In the genomic region with DNA sequence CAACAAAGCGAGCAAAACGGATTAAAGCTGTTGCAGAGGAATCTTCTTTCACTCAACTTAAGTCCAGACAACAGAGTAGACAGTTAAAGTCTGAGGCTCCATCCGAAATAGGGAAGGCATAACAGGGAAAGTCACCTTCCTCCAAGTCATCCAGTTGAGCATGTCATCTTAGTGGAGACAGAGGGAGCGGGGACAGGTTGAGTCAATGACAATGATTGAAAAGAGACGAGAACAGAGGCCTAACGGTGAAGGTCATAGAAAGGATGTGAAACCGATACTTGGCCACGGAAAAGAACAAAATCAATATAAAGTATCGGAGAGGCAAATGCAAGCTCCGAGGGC, we compare ENCODE assay signal across 8 cellular contexts. TPM values are rescaled to one million over a fixed set of nuclear protein-coding genes. Genes with fewer than 3 reads are reported as not detected.
DNase-seq lines count a peak whose midpoint lies in the region; ATAC-seq and TF ChIP-seq lines count a peak whose summit lies in the region.

No MANE protein-coding gene starts in this region.

- no CpG with 5 or more reads among the region's 10 CpGs for WGBS in mesendoderm (ENCODE audit: extremely low coverage, insufficient coverage, low lambda C conversion rate)
- under 1% methylated on average over 10 of the region's 10 CpGs for WGBS in urinary bladder

- no peaks in the 10 kb centered on the region for H3K27me3 Mint-ChIP-seq in central memory CD8-positive, alpha-beta T cell

- peaks cover 72% of the 10 kb centered on the region for H3K36me3 Mint-ChIP-seq in central memory CD8-positive, alpha-beta T cell (ENCODE audit: insufficient read depth)

- ATAC-seq in central memory CD8-positive, alpha-beta T cell (replicated peaks; ENCODE audit: extremely low read depth, poor library complexity, severe bottlenecking), result no peak

- H3K79me1 ChIP-seq in mesendoderm (ENCODE audit: low read length), result peaks cover 4% of the 10 kb centered on the region

- H3K27me3 ChIP-seq in mesendoderm (ENCODE audit: insufficient read depth, low read length, poor library complexity), result no peaks in the 10 kb centered on the region

- no peak overlapping the region for H2BK120ac ChIP-seq in mesendoderm (ENCODE audit: low read depth, low read length)

- no peak overlapping the region for H2BK5ac ChIP-seq in mesendoderm (ENCODE audit: low read length)

- no peak overlapping the region for H4K5ac ChIP-seq in mesendoderm (ENCODE audit: low read length)

- H3K27ac ChIP-seq in mesendoderm (ENCODE audit: low read depth, low read length) (no peak overlapping the region), urinary bladder (ENCODE audit: low read depth) (peak overlapping the region; percentile 94)

- H3K4me1 Mint-ChIP-seq in central memory CD8-positive, alpha-beta T cell, result peaks cover 69% of the 10 kb centered on the region

- H2AK5ac ChIP-seq in mesendoderm (ENCODE audit: low read length), result no peak overlapping the region

- peaks cover 28% of the 10 kb centered on the region for H3K79me2 ChIP-seq in mesendoderm (ENCODE audit: control insufficient read depth, insufficient read depth, low read length)

- H3K4me2 ChIP-seq in mesendoderm (ENCODE audit: low read length), result peak overlapping the region; percentile 25

- H3K4me3 Mint-ChIP-seq in central memory CD8-positive, alpha-beta T cell, result peak overlapping the region; percentile 93

- H3K36me3 ChIP-seq in mesendoderm (ENCODE audit: control insufficient read depth, insufficient read depth, low read length) (peaks cover 17% of the 10 kb centered on the region), urinary bladder (ENCODE audit: insufficient read depth) (peaks cover 3% of the 10 kb centered on the region)

- H3K56ac ChIP-seq in mesendoderm (ENCODE audit: low read length), result peak overlapping the region; percentile 89

- peak; percentile 39 for DNase-seq in NCI-H345 (lab: John Stamatoyannopoulos, UW)
- DNase-seq in NCI-H345 treated with DMSO at 0.1 percent for 48 hours (lab: John Stamatoyannopoulos, UW; ENCODE audit: unreplicated experiment), result no peak
- no peak for DNase-seq in NB4 (ENCODE audit: low read depth)
- DNase-seq in central memory CD8-positive, alpha-beta T cell (ENCODE audit: low spot score in 2 of 2), result no peak
- no peak for DNase-seq in mesendoderm
- DNase-seq in C1 segment of cervical spinal cord (lab: John Stamatoyannopoulos, UW), result no peak
- DNase-seq in HuH-7.5 (ENCODE audit: low spot score), result no peak

- H3K18ac ChIP-seq in mesendoderm (ENCODE audit: low read length), result no peak overlapping the region

- H3K23ac ChIP-seq in mesendoderm (ENCODE audit: low read length), result no peak overlapping the region

- H3K4me1 ChIP-seq in mesendoderm (ENCODE audit: control insufficient read depth, low read depth, low read length), result peaks cover 2% of the 10 kb centered on the region
- peaks cover 2% of the 10 kb centered on the region for H3K4me1 ChIP-seq in urinary bladder (ENCODE audit: insufficient read depth)

- H3K4me3 ChIP-seq in NB4 (ENCODE audit: low read depth, low read length) (peak overlapping the region; percentile 73), mesendoderm (ENCODE audit: low read length) (peak overlapping the region; percentile 23), urinary bladder (ENCODE audit: low read depth, low read length) (peak overlapping the region; percentile 78)

- peak overlapping the region; percentile 97 for H3K27ac Mint-ChIP-seq in central memory CD8-positive, alpha-beta T cell (ENCODE audit: low read depth)

- H3K9me3 Mint-ChIP-seq in central memory CD8-positive, alpha-beta T cell, result no peaks in the 10 kb centered on the region

- TF ChIP-seq POLR2A in NB4 (IDR thresholded peaks at IDR 0.05; ENCODE audit: extremely low read depth, insufficient read length), result no peak

- H3K9ac ChIP-seq in mesendoderm (ENCODE audit: low read length), result peak overlapping the region; percentile 44

- no peak overlapping the region for H2BK15ac ChIP-seq in mesendoderm (replicated peaks; ENCODE audit: low read depth)

- no peak overlapping the region for H4K8ac ChIP-seq in mesendoderm (ENCODE audit: low read depth, low read length)

- no peak overlapping the region for H3K4ac ChIP-seq in mesendoderm (ENCODE audit: low read depth, low read length)

- no peak for TF ChIP-seq CTCF in NB4 (IDR thresholded peaks at IDR 0.05; ENCODE audit: low read depth, low read length)

RNA-seq across cellular contexts. Expression of a gene that starts 0.4 kb away (rescaled TPM):
- polyA plus RNA-seq in mesendoderm (2013, experiment 1 of 2), result 35.0 TPM
- 34.4 TPM for polyA plus RNA-seq in mesendoderm (2013, experiment 2 of 2)
- 38.3 TPM for total RNA-seq in urinary bladder
- 81.5 TPM for polyA plus RNA-seq in urinary bladder

RNA-seq across cellular contexts. Expression of a gene that starts 5.7 kb away (rescaled TPM):
- polyA plus RNA-seq in mesendoderm (2013, experiment 1 of 2), result 4,812 TPM
- polyA plus RNA-seq in mesendoderm (2013, experiment 2 of 2), result 4,866 TPM
- total RNA-seq in urinary bladder, result 2,585 TPM
- 2,746 TPM for polyA plus RNA-seq in urinary bladder

RNA-seq across cellular contexts. Expression of a gene that starts 26.1 kb away (rescaled TPM):
- 39.7 TPM for polyA plus RNA-seq in mesendoderm (2013, experiment 1 of 2)
- polyA plus RNA-seq in mesendoderm (2013, experiment 2 of 2), result 40.0 TPM
- total RNA-seq in urinary bladder, result 97.1 TPM
- polyA plus RNA-seq in urinary bladder, result 31.6 TPM

Comparison
In these comparisons a context has a peak if more than half of its experiments do, and no peak if none do; other contexts are left out.
1. H3K4me3 ChIP-seq: peak in every context shown above with its lines; median percentile 78 in urinary bladder; 73 in NB4; 23 in mesendoderm.